In genomic region chr16:19119564-19119963, GRCh38 we compare ENCODE assay signal across 1 cellular context.
TF ChIP-seq lines count a peak whose summit lies in the region.

No MANE protein-coding gene starts in this region.

TF ChIP-seq in HepG2, 621 proteins besides CTCF, POLR2A, EP300 and RAD21:
- TF ChIP-seq ZNF546 (CRISPR knock-in tag; conservative IDR thresholded peaks at IDR 0.05): no peak
- no peak for TF ChIP-seq ZNF552 (CRISPR knock-in tag; IDR thresholded peaks at IDR 0.05; ENCODE audit: borderline replicate concordance)
- no peak for TF ChIP-seq ZNF138 (CRISPR knock-in tag; IDR thresholded peaks at IDR 0.05; ENCODE audit: low read depth)
- peak; percentile 39; the same call in 1 of the 2 replicates for TF ChIP-seq RBFOX2 (IDR thresholded peaks at IDR 0.05; ENCODE audit: low read depth, low read length)
- TF ChIP-seq, protein P1, sequence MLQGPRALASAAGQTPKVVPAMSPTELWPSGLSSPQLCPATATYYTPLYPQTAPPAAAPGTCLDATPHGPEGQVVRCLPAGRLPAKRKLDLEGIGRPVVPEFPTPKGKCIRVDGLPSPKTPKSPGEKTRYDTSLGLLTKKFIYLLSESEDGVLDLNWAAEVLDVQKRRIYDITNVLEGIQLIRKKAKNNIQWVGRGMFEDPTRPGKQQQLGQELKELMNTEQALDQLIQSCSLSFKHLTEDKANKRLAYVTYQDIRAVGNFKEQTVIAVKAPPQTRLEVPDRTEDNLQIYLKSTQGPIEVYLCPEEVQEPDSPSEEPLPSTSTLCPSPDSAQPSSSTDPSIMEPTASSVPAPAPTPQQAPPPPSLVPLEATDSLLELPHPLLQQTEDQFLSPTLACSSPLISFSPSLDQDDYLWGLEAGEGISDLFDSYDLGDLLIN (CRISPR knock-in tag; IDR thresholded peaks at IDR 0.05; ENCODE audit: borderline replicate concordance): no peak
- no peak for TF ChIP-seq TCF7 (IDR thresholded peaks at IDR 0.05; ENCODE audit: low read depth)
- no peak for TF ChIP-seq SUZ12 (IDR thresholded peaks at IDR 0.05; ENCODE audit: low read depth, low read length)
- no peak for TF ChIP-seq PAXIP1 (CRISPR knock-in tag; conservative IDR thresholded peaks at IDR 0.05)
- TF ChIP-seq, protein P2, sequence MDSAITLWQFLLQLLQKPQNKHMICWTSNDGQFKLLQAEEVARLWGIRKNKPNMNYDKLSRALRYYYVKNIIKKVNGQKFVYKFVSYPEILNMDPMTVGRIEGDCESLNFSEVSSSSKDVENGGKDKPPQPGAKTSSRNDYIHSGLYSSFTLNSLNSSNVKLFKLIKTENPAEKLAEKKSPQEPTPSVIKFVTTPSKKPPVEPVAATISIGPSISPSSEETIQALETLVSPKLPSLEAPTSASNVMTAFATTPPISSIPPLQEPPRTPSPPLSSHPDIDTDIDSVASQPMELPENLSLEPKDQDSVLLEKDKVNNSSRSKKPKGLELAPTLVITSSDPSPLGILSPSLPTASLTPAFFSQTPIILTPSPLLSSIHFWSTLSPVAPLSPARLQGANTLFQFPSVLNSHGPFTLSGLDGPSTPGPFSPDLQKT (CRISPR knock-in tag; IDR thresholded peaks at IDR 0.05; ENCODE audit: borderline replicate concordance): no peak
